Comparison of ENCODE assay signal across 8 cellular contexts in genomic region chr3:194333212-194333980, GRCh38. TPM values are rescaled to one million over a fixed set of nuclear protein-coding genes. Genes with fewer than 3 reads are reported as not detected.
DNase-seq lines count a peak whose midpoint lies in the region; ATAC-seq, FAIRE-seq and TF ChIP-seq lines count a peak whose summit lies in the region.

No MANE protein-coding gene starts in this region.

- no peaks in the 10 kb centered on the region for H3K27me3 ChIP-seq in RWPE2 (ENCODE audit: insufficient read depth, poor library complexity, severe bottlenecking)
- peaks cover 42% of the 10 kb centered on the region for H3K27me3 ChIP-seq in iPS-20b (ENCODE audit: insufficient read depth, low read length)
- H3K27me3 ChIP-seq in spleen (replicated peaks in 1 of 7) = peaks cover 0 to 53% (median 20%) of the 10 kb centered on the region in 7 donors

- DNase-seq in GM12891 (ENCODE audit: insufficient read length, low spot score) (peak; percentile 88), RWPE2 (ENCODE audit: low spot score) (no peak), astrocyte of the cerebellum (ENCODE audit: low read depth) (peak; percentile 57), spleen (peak; percentile 97), GDM1 (lab: John Stamatoyannopoulos, UW) (no peak), cerebellar nuclear complex (lab: John Stamatoyannopoulos, UW) (no peak)

- H3K27ac ChIP-seq in RWPE2 (ENCODE audit: poor library complexity, severe bottlenecking) = peak overlapping the region; percentile 72
- H3K27ac ChIP-seq in iPS-20b (ENCODE audit: low read length) = no peak overlapping the region
- H3K27ac ChIP-seq in spleen = no peak overlapping the region

- TF ChIP-seq POLR2A in GM12891 (IDR thresholded peaks at IDR 0.05; ENCODE audit: low read depth, low read length) (no peak), spleen (IDR thresholded peaks at IDR 0.05) (no peak)

- ATAC-seq in HG02852 (IDR thresholded peaks at IDR 0.05; ENCODE audit: unreplicated experiment) (peak; percentile 96), RWPE2 (ENCODE audit: low read depth) (peak; percentile 80)

- in situ Hi-C loops in astrocyte of the cerebellum (cut with HindIII; ENCODE audit: low sequenced_read_pairs) = no loop called here

- peak; percentile 98 for TF ChIP-seq CTCF in RWPE2 (IDR thresholded peaks at IDR 0.05; ENCODE audit: poor library complexity, severe bottlenecking)
- peak; percentile 85 for TF ChIP-seq CTCF in astrocyte of the cerebellum (IDR thresholded peaks at IDR 0.05; ENCODE audit: low read depth, low read length, missing control alignments)
- peak; percentile 91 to 100 (median 97) for TF ChIP-seq CTCF in spleen (IDR thresholded peaks at IDR 0.05 in 8 of 11, conservative IDR thresholded peaks at IDR 0.05 in 3 of 11)

- 4 to 8% (median 4%) methylated on average over 21 to 69 of the region's 69 CpGs for WGBS in spleen, 5 donors

- H3K4me3 ChIP-seq in RWPE2 (ENCODE audit: severe bottlenecking) = peak overlapping the region; percentile 22
- peak overlapping the region; percentile 44 for H3K4me3 ChIP-seq in astrocyte of the cerebellum (ENCODE audit: low read depth, low read length)
- H3K4me3 ChIP-seq in iPS-20b (ENCODE audit: low read length) = peak overlapping the region; percentile 70
- H3K4me3 ChIP-seq in spleen = peak overlapping the region; percentile 32 to 69 (median 40)

- peak overlapping the region; percentile 31; the same call in 1 of the 2 replicates for H3K9ac ChIP-seq in iPS-20b (ENCODE audit: low read depth, low read length)

- peaks cover 30% of the 10 kb centered on the region for H3K4me1 ChIP-seq in RWPE2 (ENCODE audit: insufficient read depth, poor library complexity, severe bottlenecking)
- no peaks in the 10 kb centered on the region for H3K4me1 ChIP-seq in iPS-20b (ENCODE audit: insufficient read depth, low read length)
- H3K4me1 ChIP-seq in spleen = peaks cover 5 to 12% (median 10%) of the 10 kb centered on the region in 6 donors

- intact Hi-C loops in spleen (cut with DNase I; ENCODE audit: low total_unique reads) = no loop called here

- H3K9me3 ChIP-seq in RWPE2 (ENCODE audit: severe bottlenecking) (no peaks in the 10 kb centered on the region), iPS-20b (ENCODE audit: insufficient read depth, low read depth, low read length) (no peaks in the 10 kb centered on the region), spleen (no peaks in the 10 kb centered on the region)

- H3K36me3 ChIP-seq in RWPE2 (ENCODE audit: low read depth) (no peaks in the 10 kb centered on the region), iPS-20b (ENCODE audit: insufficient read depth, low read depth, low read length) (no peaks in the 10 kb centered on the region), spleen (no peaks in the 10 kb centered on the region)

- no peak for FAIRE-seq in GM12891 (lab: Jason Lieb, UNC)

TF ChIP-seq in GM12891, 5 proteins besides CTCF, POLR2A, EP300 and RAD21:
- TF ChIP-seq PAX5 (IDR thresholded peaks at IDR 0.05; ENCODE audit: insufficient read depth, low read length, severe bottlenecking) = no peak
- no peak for TF ChIP-seq SPI1 (IDR thresholded peaks at IDR 0.05; ENCODE audit: low read depth, low read length)
- no peak for TF ChIP-seq POLR2AphosphoS5 (IDR thresholded peaks at IDR 0.05; ENCODE audit: low read depth, low read length)
- TF ChIP-seq POU2F2 (IDR thresholded peaks at IDR 0.05; ENCODE audit: low read depth, low read length) = no peak
- TF ChIP-seq TAF1 (IDR thresholded peaks at IDR 0.05; ENCODE audit: low read depth, low read length) = no peak

RNA-seq across cellular contexts. Expression of gene CPN2, which starts 17.7 kb away (rescaled TPM):
- polyA plus RNA-seq in GM12891 (2012; ENCODE audit: low read depth, missing spikeins) = not detected
- total RNA-seq in spleen = 1 to 10 TPM in 1 of 7 donors, under 1 TPM in 6; 0.26 to 4.4 (median 0.47) TPM
- 1 to 10 TPM; 1.0 to 1.7 (median 1.2) TPM for polyA plus RNA-seq in spleen

RNA-seq across cellular contexts. Expression of gene LRRC15, which starts 36.1 kb away (rescaled TPM):
- polyA plus RNA-seq in GM12891 (2012; ENCODE audit: low read depth, missing spikeins) = not detected
- 1 to 10 TPM in 1 of 7 donors, under 1 TPM in 5, not detected in 1; 0.09 to 1.1 (median 0.40) TPM for total RNA-seq in spleen
- polyA plus RNA-seq in spleen = under 1 TPM; 0.24 to 0.54 (median 0.35) TPM

Comparison
In these comparisons a context has a peak if more than half of its experiments do, and no peak if none do; other contexts are left out.
1. DNase-seq: peak in GM12891 (single experiment), astrocyte of the cerebellum (single experiment) and spleen (single experiment); none in RWPE2 (single experiment), GDM1 (single experiment) and cerebellar nuclear complex (0 of 2).
2. Peak in every context shown above with its lines, with median percentiles within 50 percentile points of each other: H3K4me3 ChIP-seq and CTCF ChIP-seq.